In the genomic region with DNA sequence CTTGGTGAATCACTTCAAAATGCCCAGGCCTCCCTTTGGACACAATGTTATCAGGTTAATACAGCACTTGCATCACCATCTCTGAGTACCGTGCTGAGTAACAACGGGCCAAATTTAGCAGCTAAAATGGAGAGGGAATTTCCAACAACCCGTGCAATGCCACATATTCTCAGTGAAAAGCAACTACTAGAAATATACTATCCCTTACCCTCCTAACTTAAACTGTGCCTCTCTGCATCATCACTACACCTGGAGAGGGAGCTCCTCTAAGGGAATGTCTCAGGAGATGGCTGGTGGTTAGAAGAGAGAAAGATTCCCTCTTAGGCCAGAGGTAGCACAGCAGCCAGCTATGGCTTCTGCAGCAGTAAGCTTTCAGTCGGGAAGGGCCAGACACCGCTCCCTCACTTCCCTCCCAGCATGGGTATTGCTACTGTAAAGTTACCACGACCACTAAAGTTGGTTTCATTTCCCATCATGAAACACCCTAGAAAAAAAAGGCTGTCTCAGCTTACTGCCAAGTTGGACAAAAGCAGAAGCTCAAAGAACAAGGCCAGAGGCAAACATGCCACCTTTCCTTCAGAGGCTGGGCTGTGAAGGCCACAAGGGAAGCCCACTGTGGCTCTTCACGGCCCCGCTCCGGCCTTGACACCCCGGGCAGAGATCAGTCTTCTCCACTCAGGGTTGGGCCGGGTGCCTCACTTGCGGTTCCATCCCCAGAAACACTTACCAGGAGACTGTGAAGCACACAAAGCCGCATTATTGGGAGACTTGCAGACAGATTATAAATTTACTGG, we compare ENCODE assay signal across 8 cellular contexts. TPM values are rescaled to one million over a fixed set of nuclear protein-coding genes. Genes with fewer than 3 reads are reported as not detected.
DNase-seq lines count a peak whose midpoint lies in the region; ATAC-seq and TF ChIP-seq lines count a peak whose summit lies in the region.

No MANE protein-coding gene starts in this region.

- no peak for TF ChIP-seq CTCF in GM10248 (IDR thresholded peaks at IDR 0.05; ENCODE audit: control extremely low read depth, extremely low read depth, low read depth, missing control alignments)
- no peak for TF ChIP-seq CTCF in MM.1S (IDR thresholded peaks at IDR 0.05; ENCODE audit: low read length)
- TF ChIP-seq CTCF in gastroesophageal sphincter (IDR thresholded peaks at IDR 0.05): no peak
- TF ChIP-seq CTCF in parathyroid adenoma (IDR thresholded peaks at IDR 0.05): no peak

- no peak for TF ChIP-seq POLR2A in gastroesophageal sphincter (IDR thresholded peaks at IDR 0.05)

- H3K9me2 ChIP-seq in MM.1S (replicated peaks; ENCODE audit: insufficient read depth, low read length): no peaks in the 10 kb centered on the region

- peaks cover 82% of the 10 kb centered on the region for H3K4me1 Mint-ChIP-seq in activated T-helper 1 cell treated with anti-CD3 and anti-CD28 coated beads, Interleukin-12 subunit alpha, Interleukin-12 subunit beta, Interleukin-2, Interleukin-4 antibody, amounts not matched to agents 30 ng/mL and 10 ng/mL and 1 ng/mL, durations not matched to agents 14 hours and 24 hours and 36 hours (ENCODE audit: low read depth)

- H3K27me3 Mint-ChIP-seq in activated T-helper 1 cell treated with anti-CD3 and anti-CD28 coated beads, Interleukin-12 subunit alpha, Interleukin-12 subunit beta, Interleukin-2, Interleukin-4 antibody, amounts not matched to agents 30 ng/mL and 10 ng/mL and 1 ng/mL, durations not matched to agents 14 hours and 24 hours and 36 hours (ENCODE audit: insufficient read depth): no peaks in the 10 kb centered on the region

- H3K4me2 ChIP-seq in MM.1S (ENCODE audit: low read depth, low read length) (peak overlapping the region; percentile 89), parathyroid adenoma (ENCODE audit: low read length) (peak overlapping the region; percentile 25)

- H3K36me3 ChIP-seq in MM.1S (replicated peaks; ENCODE audit: insufficient read depth, low read length) (0 out of 2 replicates have a peak, but pooled peaks cover 9% of the 10 kb centered on the region), gastroesophageal sphincter (no peaks in the 10 kb centered on the region), parathyroid adenoma (ENCODE audit: control insufficient read depth, insufficient read depth, low read length) (no peaks in the 10 kb centered on the region)

- H3K79me2 ChIP-seq in MM.1S (ENCODE audit: low read length): peaks cover 86% of the 10 kb centered on the region
- H3K79me2 ChIP-seq in parathyroid adenoma: peaks cover 9% of the 10 kb centered on the region

- CTCF ChIA-PET in GM10248 (lab: Yijun Ruan, JAX): interaction anchor here (0.6 to 2.1 kb wide), 17 partner anchors 11 to 548 kb away, joined by 3 to 10 read pairs (median 4); partner anchors contain the start of genes CCDC82 and JRKL

- no peaks in the 10 kb centered on the region for H4K20me1 ChIP-seq in MM.1S (ENCODE audit: insufficient read depth, low read length)

- H3K4me3 ChIP-seq in MM.1S (ENCODE audit: low read length) (peak overlapping the region; percentile 86), gastroesophageal sphincter (peak overlapping the region; percentile 32 to 62), parathyroid adenoma (ENCODE audit: low read depth, low read length) (peak overlapping the region; percentile 29)

- peak overlapping the region; percentile 81 for H3K27ac ChIP-seq in MM.1S (ENCODE audit: low read length)
- H3K27ac ChIP-seq in gastroesophageal sphincter: peak overlapping the region; percentile 81 to 90 (median 86)
- peak overlapping the region; percentile 89 for H3K27ac ChIP-seq in parathyroid adenoma

- peaks cover 53% of the 10 kb centered on the region for H3F3A ChIP-seq in MM.1S (ENCODE audit: insufficient read depth, low read length)

- H3K9me3 ChIP-seq in MM.1S (replicated peaks; ENCODE audit: insufficient read depth, low read length) (no peaks in the 10 kb centered on the region), gastroesophageal sphincter (no peaks in the 10 kb centered on the region), parathyroid adenoma (ENCODE audit: control insufficient read depth, low read length) (no peaks in the 10 kb centered on the region)

- TF ChIP-seq EP300 in gastroesophageal sphincter (IDR thresholded peaks at IDR 0.05): no peak

- H2AFZ ChIP-seq in MM.1S (ENCODE audit: low read length) (peak overlapping the region; percentile 32; the same call in 1 of the 2 replicates), parathyroid adenoma (peak overlapping the region; percentile 13)

- ATAC-seq in GM21786 (IDR thresholded peaks at IDR 0.05; ENCODE audit: unreplicated experiment) (peak; percentile 37), gastroesophageal sphincter (no peak)

- H3K9ac ChIP-seq in MM.1S (ENCODE audit: low read length): peak overlapping the region; percentile 63
- no peak overlapping the region for H3K9ac ChIP-seq in parathyroid adenoma

- POLR2A ChIA-PET in GM10248 (lab: Yijun Ruan, JAX): interaction anchor here (0.6 kb wide), 1 partner anchor 50 kb away, joined by 4 read pairs; no protein-coding TSS in a partner anchor

- H3K4me1 ChIP-seq in MM.1S (ENCODE audit: low read length) (peaks cover 30% of the 10 kb centered on the region), gastroesophageal sphincter (peaks cover 11 to 59% (median 16%) of the 10 kb centered on the region in 3 donors), parathyroid adenoma (peaks cover 18% of the 10 kb centered on the region)

- peaks cover 24% of the 10 kb centered on the region for H3K36me3 Mint-ChIP-seq in activated T-helper 1 cell treated with anti-CD3 and anti-CD28 coated beads, Interleukin-12 subunit alpha, Interleukin-12 subunit beta, Interleukin-2, Interleukin-4 antibody, amounts not matched to agents 30 ng/mL and 10 ng/mL and 1 ng/mL, durations not matched to agents 14 hours and 24 hours and 36 hours (ENCODE audit: low read depth)

- intact Hi-C loops in activated T-helper 1 cell treated with anti-CD3 and anti-CD28 coated beads, Interleukin-12 subunit alpha, Interleukin-12 subunit beta, Interleukin-2, Interleukin-4 antibody, amounts not matched to agents 30 ng/mL and 10 ng/mL and 1 ng/mL, durations not matched to agents 14 hours and 24 hours and 36 hours (cut with micrococcal nuclease): loop anchor here (1.0 to 2.0 kb wide), 6 partner anchors 10 to 183 kb away; no protein-coding TSS in a partner anchor

- H3K27ac Mint-ChIP-seq in activated T-helper 1 cell treated with anti-CD3 and anti-CD28 coated beads, Interleukin-12 subunit alpha, Interleukin-12 subunit beta, Interleukin-2, Interleukin-4 antibody, amounts not matched to agents 30 ng/mL and 10 ng/mL and 1 ng/mL, durations not matched to agents 14 hours and 24 hours and 36 hours: peak overlapping the region; percentile 89

- no peaks in the 10 kb centered on the region for H3K9me3 Mint-ChIP-seq in activated T-helper 1 cell treated with anti-CD3 and anti-CD28 coated beads, Interleukin-12 subunit alpha, Interleukin-12 subunit beta, Interleukin-2, Interleukin-4 antibody, amounts not matched to agents 30 ng/mL and 10 ng/mL and 1 ng/mL, durations not matched to agents 14 hours and 24 hours and 36 hours

- WGBS in gastroesophageal sphincter (ENCODE audit: low coverage in 1 of 2), 2 donors: 13% methylated on average over 6 to 11 of the region's 13 CpGs

- H3K27me3 ChIP-seq in MM.1S (replicated peaks; ENCODE audit: insufficient read depth, low read length) (no peaks in the 10 kb centered on the region), gastroesophageal sphincter (no peaks in the 10 kb centered on the region), parathyroid adenoma (ENCODE audit: control insufficient read depth, insufficient read depth, low read length) (no peaks in the 10 kb centered on the region)

- DNase-seq in GM10248 (ENCODE audit: extremely low spot score): peak; percentile 48
- DNase-seq in MM.1S: peak; percentile 88
- DNase-seq in activated T-helper 1 cell treated with anti-CD3 and anti-CD28 coated beads, Interleukin-12 subunit alpha, Interleukin-12 subunit beta, Interleukin-2, Interleukin-4 antibody, amounts not matched to agents 30 ng/mL and 10 ng/mL and 1 ng/mL, durations not matched to agents 14 hours and 24 hours and 36 hours (ENCODE audit: low spot score): peak; percentile 49
- DNase-seq in islet precursor cell: no peak
- no peak for DNase-seq in NCI-H1417 treated with DMSO at 0.1 percent for 48 hours (lab: John Stamatoyannopoulos, UW)

- peak overlapping the region; percentile 94 for H3K4me3 Mint-ChIP-seq in activated T-helper 1 cell treated with anti-CD3 and anti-CD28 coated beads, Interleukin-12 subunit alpha, Interleukin-12 subunit beta, Interleukin-2, Interleukin-4 antibody, amounts not matched to agents 30 ng/mL and 10 ng/mL and 1 ng/mL, durations not matched to agents 14 hours and 24 hours and 36 hours

RNA-seq across cellular contexts. Expression of gene MAML2, which starts 3.9 kb away (rescaled TPM):
- 10.0 and 10.1 TPM in 2 replicates for total RNA-seq in activated T-helper 1 cell treated with anti-CD3 and anti-CD28 coated beads, Interleukin-12 subunit alpha, Interleukin-12 subunit beta, Interleukin-2, Interleukin-4 antibody, amounts not matched to agents 30 ng/mL and 10 ng/mL and 1 ng/mL, durations not matched to agents 14 hours and 24 hours and 36 hours
- total RNA-seq in gastroesophageal sphincter: 10 to 100 TPM; 15.8 to 31.8 (median 23.7) TPM

RNA-seq across cellular contexts. Expression of gene CCDC82, which starts 50.6 kb away (rescaled TPM):
- 28.5 and 29.9 TPM in 2 replicates for total RNA-seq in activated T-helper 1 cell treated with anti-CD3 and anti-CD28 coated beads, Interleukin-12 subunit alpha, Interleukin-12 subunit beta, Interleukin-2, Interleukin-4 antibody, amounts not matched to agents 30 ng/mL and 10 ng/mL and 1 ng/mL, durations not matched to agents 14 hours and 24 hours and 36 hours
- 10 to 100 TPM; 17.3 to 28.9 (median 24.7) TPM for total RNA-seq in gastroesophageal sphincter

RNA-seq across cellular contexts. Expression of gene JRKL, which starts 50.7 kb away (rescaled TPM):
- total RNA-seq in activated T-helper 1 cell treated with anti-CD3 and anti-CD28 coated beads, Interleukin-12 subunit alpha, Interleukin-12 subunit beta, Interleukin-2, Interleukin-4 antibody, amounts not matched to agents 30 ng/mL and 10 ng/mL and 1 ng/mL, durations not matched to agents 14 hours and 24 hours and 36 hours: 9.6 and 10.2 TPM in 2 replicates
- 1 to 10 TPM; 6.1 to 9.6 (median 7.6) TPM for total RNA-seq in gastroesophageal sphincter

Comparison
In these comparisons a context has a peak if more than half of its experiments do, and no peak if none do; other contexts are left out.
1. DNase-seq: peak in GM10248 (single experiment), MM.1S (single experiment) and activated T-helper 1 cell treated with anti-CD3 and anti-CD28 coated beads, Interleukin-12 subunit alpha, Interleukin-12 subunit beta, Interleukin-2, Interleukin-4 antibody, amounts not matched to agents 30 ng/mL and 10 ng/mL and 1 ng/mL, durations not matched to agents 14 hours and 24 hours and 36 hours (single experiment); none in islet precursor cell (single experiment) and NCI-H1417 treated with DMSO at 0.1 percent for 48 hours (single experiment).
2. H3K4me3 ChIP-seq: peak in every context shown above with its lines; median percentile 86 in MM.1S; 47 in gastroesophageal sphincter; 29 in parathyroid adenoma.
3. Peak in every context shown above with its lines, with median percentiles within 50 percentile points of each other: H3K27ac ChIP-seq.